In the genomic region with DNA sequence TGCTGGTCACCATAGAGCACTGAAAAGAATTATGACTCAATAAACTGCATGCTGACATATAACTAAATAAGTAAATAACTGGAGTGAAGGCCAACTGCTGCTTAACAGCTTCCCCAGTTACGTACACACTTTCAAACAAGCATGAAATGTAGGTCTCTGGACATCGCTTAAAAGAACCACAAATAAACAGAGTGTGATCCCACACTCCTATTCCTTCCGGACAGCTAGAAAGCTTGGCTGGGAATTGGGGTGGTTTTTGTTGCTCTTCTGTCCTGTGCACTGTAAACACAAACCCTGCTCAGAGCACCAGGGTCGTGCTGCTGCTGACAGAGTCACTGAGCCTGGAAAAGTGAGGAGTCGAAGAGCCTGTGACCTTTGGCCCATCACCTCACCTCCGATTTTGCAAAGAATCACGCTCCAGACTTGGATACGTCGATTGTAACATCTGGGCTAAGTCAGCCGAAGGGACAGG, we compare ENCODE assay signal across 20 cellular contexts.
DNase-seq lines count a peak whose midpoint lies in the region; ATAC-seq and TF ChIP-seq lines count a peak whose summit lies in the region.
"Had no signal": no experiment of that assay in that cellular context is flagged by ENCODE, and none has a peak within 500 bp of the region (broad histone marks: within the 10 kb centered on the region; RNA-seq: fewer than 3 reads in every experiment).

No MANE protein-coding gene starts in this region.

- DNase-seq in Right ventricle myocardium superior (no peak), cardiac septum (ENCODE audit: low spot score) (no peak), astrocyte of the spinal cord (ENCODE audit: low read depth, low spot score) (peak; percentile 64), right lobe of liver (peak in 2 of 3 donors; percentile 43 to 47), aorta (no peak), coronary artery (ENCODE audit: low spot score) (no peak), GM23338 (ENCODE audit: low spot score) (no peak), GM19240 (ENCODE audit: insufficient read length, low spot score) (no peak)
- DNase-seq: activated CD4-positive, alpha-beta T cell treated with anti-CD3 and anti-CD28 coated beads for 1 hour; activated gamma-delta T cell; anterior cingulate cortex; cortex of kidney; GOT3; heart left ventricle; islet precursor cell; Karpas-422; spleen; stimulated activated naive CD8-positive, alpha-beta T cell treated with anti-CD3 and anti-CD28 coated beads, Interleukin-15, amount 100 ng/mL, for 72 hours had no signal

- H4K20me1 ChIP-seq in GM23338 (replicated peaks; ENCODE audit: insufficient read depth): no peaks in the 10 kb centered on the region

- H3K27ac ChIP-seq in right lobe of liver (no peak overlapping the region), aorta (ENCODE audit: low read depth in 1 of 2, low read length in 2 of 2) (no peak overlapping the region), coronary artery (peak overlapping the region in 1 of 2 donors; percentile 34), GM23338 (ENCODE audit: low read depth) (no peak overlapping the region)
- H3K27ac ChIP-seq: epithelial cell of prostate, heart left ventricle, spleen had no signal

- peak; percentile 55 for ATAC-seq in Right ventricle myocardium superior (ENCODE audit: poor library complexity)
- peak; percentile 69 to 93 (median 78) for ATAC-seq in right lobe of liver
- peak; percentile 52 for ATAC-seq in aorta (ENCODE audit: low FRiP score)
- no peak for ATAC-seq in GM23338
- ATAC-seq: stimulated activated naive CD8-positive, alpha-beta T cell treated with anti-CD3 and anti-CD28 coated beads, Interleukin-15, amount 100 ng/mL, for 72 hours had no signal

- H3K9me3 Mint-ChIP-seq in GM23338: no peaks in the 10 kb centered on the region
- H3K9me3 Mint-ChIP-seq: stimulated activated naive CD8-positive, alpha-beta T cell treated with anti-CD3 and anti-CD28 coated beads, Interleukin-15, amount 100 ng/mL, for 72 hours; T-helper 2 cell treated with Interferon-gamma antibody and Interleukin-4, amounts not matched to agents 5 μg/mL and 100 μg/mL, for 36 hours had no signal

- TF ChIP-seq POLR2A in right lobe of liver (IDR thresholded peaks at IDR 0.05): no peak

- H3K27me3 ChIP-seq in right lobe of liver (no peaks in the 10 kb centered on the region), aorta (ENCODE audit: control insufficient read depth in 1 of 2, insufficient read depth in 2 of 2, low read length in 1 of 2) (no peaks in the 10 kb centered on the region), GM23338 (ENCODE audit: insufficient read depth) (no peaks in the 10 kb centered on the region)
- H3K27me3 ChIP-seq: heart left ventricle, spleen had no signal

- no peaks in the 10 kb centered on the region for H3K36me3 ChIP-seq in right lobe of liver
- no peaks in the 10 kb centered on the region for H3K36me3 ChIP-seq in aorta (ENCODE audit: control insufficient read depth in 1 of 2, insufficient read depth in 2 of 2, low read length in 1 of 2)
- H3K36me3 ChIP-seq in GM23338 (ENCODE audit: insufficient read depth): no peaks in the 10 kb centered on the region
- H3K36me3 ChIP-seq: heart left ventricle, spleen had no signal

- no peaks in the 10 kb centered on the region for H3K4me1 Mint-ChIP-seq in GM23338
- H3K4me1 Mint-ChIP-seq: stimulated activated naive CD8-positive, alpha-beta T cell treated with anti-CD3 and anti-CD28 coated beads, Interleukin-15, amount 100 ng/mL, for 72 hours had no signal

- H3K9me2 ChIP-seq in GM23338 (ENCODE audit: insufficient read depth): no peaks in the 10 kb centered on the region

- H3K4me3 ChIP-seq in astrocyte of the spinal cord (ENCODE audit: low read depth, low read length) (no peak overlapping the region), right lobe of liver (no peak overlapping the region), aorta (ENCODE audit: low read length in 2 of 2) (no peak overlapping the region), coronary artery (no peak overlapping the region), GM23338 (no peak overlapping the region)
- H3K4me3 ChIP-seq: heart left ventricle, spleen had no signal

- no peak overlapping the region for H3K27ac Mint-ChIP-seq in GM23338
- H3K27ac Mint-ChIP-seq: T-helper 2 cell treated with Interferon-gamma antibody and Interleukin-4, amounts not matched to agents 5 μg/mL and 100 μg/mL, for 36 hours had no signal

- no peak overlapping the region for H3K4me3 Mint-ChIP-seq in GM23338
- H3K4me3 Mint-ChIP-seq: stimulated activated naive CD8-positive, alpha-beta T cell treated with anti-CD3 and anti-CD28 coated beads, Interleukin-15, amount 100 ng/mL, for 72 hours; T-helper 2 cell treated with Interferon-gamma antibody and Interleukin-4, amounts not matched to agents 5 μg/mL and 100 μg/mL, for 36 hours had no signal

- H3K9me3 ChIP-seq in right lobe of liver (no peaks in the 10 kb centered on the region), aorta (ENCODE audit: control insufficient read depth, low read length) (no peaks in the 10 kb centered on the region)
- H3K9me3 ChIP-seq: heart left ventricle, spleen had no signal

- no peak overlapping the region for H3K4me2 ChIP-seq in GM23338

- H3K79me2 ChIP-seq in GM23338 (replicated peaks; ENCODE audit: insufficient read depth): no peaks in the 10 kb centered on the region

- no peak overlapping the region for H2AFZ ChIP-seq in GM23338

- no peaks in the 10 kb centered on the region for H3K27me3 Mint-ChIP-seq in GM23338 (ENCODE audit: insufficient read depth, low read depth, poor library complexity)
- H3K27me3 Mint-ChIP-seq: stimulated activated naive CD8-positive, alpha-beta T cell treated with anti-CD3 and anti-CD28 coated beads, Interleukin-15, amount 100 ng/mL, for 72 hours had no signal

- H3K36me3 Mint-ChIP-seq in GM23338 (ENCODE audit: low read depth): no peaks in the 10 kb centered on the region

- no peaks in the 10 kb centered on the region for H3F3A ChIP-seq in GM23338 (replicated peaks; ENCODE audit: low read depth)

- in situ Hi-C loops in astrocyte of the spinal cord (cut with HindIII; ENCODE audit: low sequenced_read_pairs): no loop called here

- TF ChIP-seq CTCF in astrocyte of the spinal cord (IDR thresholded peaks at IDR 0.05; ENCODE audit: low read depth, low read length) (no peak), right lobe of liver (IDR thresholded peaks at IDR 0.05) (no peak), coronary artery (IDR thresholded peaks at IDR 0.05) (no peak), GM23338 (conservative IDR thresholded peaks at IDR 0.05; ENCODE audit: low read depth in 2 of 2) (no peak)

- 36% methylated on average over 5 of the region's 10 CpGs for WGBS in right lobe of liver (ENCODE audit: insufficient coverage, low coverage, low lambda C conversion rate, missing lambda C conversion rate)
- WGBS in aorta, 2 donors: 47 to 58% methylated on average over 10 of the region's 10 CpGs

- intact Hi-C loops in Right ventricle myocardium superior (cut with DNase I): loop anchor here (5.0 kb wide), 1 partner anchor 605 kb away; a partner anchor contains a TSS
- intact Hi-C loops in cardiac septum (cut with DNase I): loop anchor here (10.0 kb wide), 1 partner anchor 223 kb away; no protein-coding TSS in a partner anchor
- intact Hi-C loops in right lobe of liver (cut with DNase I): no loop called here
- intact Hi-C loops in aorta (cut with DNase I): loop anchor here in 1 of 2 donors (5.0 kb wide), 1 partner anchor 600 kb away; no protein-coding TSS in a partner anchor

- H3K4me1 ChIP-seq in right lobe of liver: no peaks in the 10 kb centered on the region
- H3K4me1 ChIP-seq in aorta (ENCODE audit: control insufficient read depth in 1 of 2, insufficient read depth in 2 of 2, low read length in 2 of 2): peaks cover 0 to 2% of the 10 kb centered on the region in 2 donors
- H3K4me1 ChIP-seq in GM23338 (ENCODE audit: insufficient read depth): no peaks in the 10 kb centered on the region
- H3K4me1 ChIP-seq: spleen had no signal

TF ChIP-seq in GM23338, 12 proteins besides CTCF, POLR2A, EP300 and RAD21 (continues in another document):
- no peak for TF ChIP-seq POLR2AphosphoS5 (IDR thresholded peaks at IDR 0.05; ENCODE audit: low read depth)

Comparison
In these comparisons a context has a peak if more than half of its experiments do, and no peak if none do; other contexts are left out.
1. DNase-seq: peak in astrocyte of the spinal cord (single experiment) and right lobe of liver (2 of 3); none in Right ventricle myocardium superior (single experiment), cardiac septum (single experiment), aorta (0 of 2), coronary artery (single experiment), GM23338 (single experiment) and GM19240 (single experiment).
2. intact Hi-C loops: an anchor here in Right ventricle myocardium superior (5.0 kb wide) and cardiac septum (10.0 kb wide); none called in right lobe of liver.